Comparison of ENCODE assay signal across 25 cellular contexts in genomic region chr2:17614174-17614573, GRCh38.
"Had no signal": no experiment of that assay in that cellular context is flagged by ENCODE, and none has a peak within 500 bp of the region (broad histone marks: within the 10 kb centered on the region; RNA-seq: fewer than 3 reads in every experiment).

No MANE protein-coding gene starts in this region.

- H3K4me1 ChIP-seq: gastrocnemius medialis, parathyroid adenoma, right lobe of liver, tibial nerve, upper lobe of left lung had no signal

- H3K9me3 ChIP-seq: gastrocnemius medialis, heart left ventricle, right lobe of liver, thoracic aorta, tibial nerve, upper lobe of left lung had no signal

- H3K4me1 Mint-ChIP-seq: memory B cell; natural killer cell; stimulated activated naive B cell treated with anti-CD40 and anti-IgM and Interleukin-4, amounts not matched to agents 10 μg/mL and 1 μg/mL and 100 μg/mL, for 72 hours had no signal

- H3K27ac Mint-ChIP-seq: memory B cell; natural killer cell; progenitor cell of endocrine pancreas; stimulated activated naive B cell treated with anti-CD40 and anti-IgM and Interleukin-4, amounts not matched to agents 10 μg/mL and 1 μg/mL and 100 μg/mL, for 72 hours; stimulated activated naive CD8-positive, alpha-beta T cell treated with anti-CD3 and anti-CD28 coated beads, Interleukin-15, Interleukin-2, amounts not matched to agents 100 ng/mL and 50 ng/mL, for 24 hours had no signal

- H3K9ac ChIP-seq: parathyroid adenoma had no signal

- H3K27me3 Mint-ChIP-seq: progenitor cell of endocrine pancreas had no signal

- H3K9me3 Mint-ChIP-seq: memory B cell; natural killer cell; stimulated activated naive B cell treated with anti-CD40 and anti-IgM and Interleukin-4, amounts not matched to agents 10 μg/mL and 1 μg/mL and 100 μg/mL, for 72 hours; stimulated activated naive CD8-positive, alpha-beta T cell treated with anti-CD3 and anti-CD28 coated beads, Interleukin-15, Interleukin-2, amounts not matched to agents 100 ng/mL and 50 ng/mL, for 24 hours had no signal

- DNase-seq: dorsolateral prefrontal cortex; effector CD4-positive, alpha-beta T cell; foreskin fibroblast; gastrocnemius medialis; heart left ventricle; kidney glomerular epithelial cell; left colon; left ventricle myocardium superior; natural killer cell; right lobe of liver; small intestine; stimulated activated CD4-positive, alpha-beta T cell treated with anti-CD3 and anti-CD28 coated beads, Interleukin-15, amount 100 ng/mL, for 24 hours; stimulated activated CD4-positive, alpha-beta T cell treated with anti-CD3 and anti-CD28 coated beads, Interleukin-2, amount 100 ng/mL, for 48 hours; stimulated activated naive B cell treated with anti-CD40 and anti-IgM and Interleukin-4, amounts not matched to agents 10 μg/mL and 1 μg/mL and 100 μg/mL, for 72 hours; upper lobe of left lung had no signal

- H3K4me3 Mint-ChIP-seq: memory B cell; natural killer cell; stimulated activated naive B cell treated with anti-CD40 and anti-IgM and Interleukin-4, amounts not matched to agents 10 μg/mL and 1 μg/mL and 100 μg/mL, for 72 hours; stimulated activated naive CD8-positive, alpha-beta T cell treated with anti-CD3 and anti-CD28 coated beads, Interleukin-15, Interleukin-2, amounts not matched to agents 100 ng/mL and 50 ng/mL, for 24 hours had no signal

- H3K36me3 ChIP-seq: gastrocnemius medialis, heart left ventricle, right lobe of liver, thoracic aorta, tibial nerve, upper lobe of left lung had no signal

- H3K27ac ChIP-seq: epithelial cell of prostate, gastrocnemius medialis, heart left ventricle, hepatocyte, parathyroid adenoma, right lobe of liver, thoracic aorta, tibial nerve, upper lobe of left lung had no signal

- H3K27me3 ChIP-seq: gastrocnemius medialis, heart left ventricle, hepatocyte, right lobe of liver, tibial nerve, upper lobe of left lung had no signal

- H3K4me3 ChIP-seq: dorsolateral prefrontal cortex, gastrocnemius medialis, heart left ventricle, hepatocyte, lung, right lobe of liver, thoracic aorta, tibial nerve, upper lobe of left lung had no signal

- ATAC-seq: esophagus mucosa; gastrocnemius medialis; heart left ventricle; left colon; left ventricle myocardium superior; natural killer cell; right lobe of liver; stimulated activated naive B cell treated with anti-CD40 and anti-IgM and Interleukin-4, amounts not matched to agents 10 μg/mL and 1 μg/mL and 100 μg/mL, for 72 hours had no signal

- H3K36me3 Mint-ChIP-seq: memory B cell; natural killer cell; stimulated activated naive B cell treated with anti-CD40 and anti-IgM and Interleukin-4, amounts not matched to agents 10 μg/mL and 1 μg/mL and 100 μg/mL, for 72 hours had no signal
